ENCODE assay signal across 21 cellular contexts in genomic region chr3:14502472-14502871, GRCh38. TPM values are rescaled to one million over a fixed set of nuclear protein-coding genes. Genes with fewer than 3 reads are reported as not detected.
A peak's percentile ranks its signal among the peaks of the same experiment; 100 is the strongest.
DNase-seq lines count a peak whose midpoint lies in the region; ATAC-seq, FAIRE-seq and TF ChIP-seq lines count a peak whose summit lies in the region.
"Had no signal": no experiment of that assay in that cellular context is flagged by ENCODE, and none has a peak within 500 bp of the region (broad histone marks: within the 10 kb centered on the region; RNA-seq: fewer than 3 reads in every experiment).

No MANE protein-coding gene starts in this region.

- no peaks in the 10 kb centered on the region for H3K9me3 ChIP-seq in HepG2 (ENCODE audit: low read length)
- H3K9me3 ChIP-seq in right lobe of liver, result peaks cover 0 to 4% (median 0%) of the 10 kb centered on the region in 4 donors
- no peaks in the 10 kb centered on the region for H3K9me3 ChIP-seq in K562 (replicated peaks; ENCODE audit: control insufficient read depth, insufficient read depth, low read depth, low read length)
- H3K9me3 ChIP-seq: BE2C had no signal

- POLR2A ChIA-PET in HepG2 (lab: Yijun Ruan, JAX) (no interaction called here), K562 (lab: Yijun Ruan, JAX) (no interaction called here)

- peak overlapping the region in 1 of 7 donors; percentile 36 for H3K27ac Mint-ChIP-seq in CD14-positive monocyte
- H3K27ac Mint-ChIP-seq: CD4-positive, alpha-beta T cell; CD8-positive, alpha-beta T cell had no signal

- TF ChIP-seq RAD21 in HepG2 (CRISPR knock-in tag; IDR thresholded peaks at IDR 0.05), result no peak
- TF ChIP-seq RAD21 in K562 (CRISPR knock-in tag; conservative IDR thresholded peaks at IDR 0.05 in 1 of 2, IDR thresholded peaks at IDR 0.05 in 1 of 2), result no peak

- no peak for DNase-seq in HepG2 (ENCODE audit: low spot score)
- no peak for DNase-seq in right lobe of liver
- DNase-seq in K562 (ENCODE audit: extremely low read depth in 1 of 4, low spot score in 3 of 4), result no peak
- no peak for DNase-seq in head of caudate nucleus
- no peak for DNase-seq in CD14-positive monocyte (ENCODE audit: low spot score)
- DNase-seq: 8988T; ACHN; BE2C; C1 segment of cervical spinal cord; Caco-2; Calu3; CD4-positive, alpha-beta T cell; CD8-positive, alpha-beta T cell; DMS79 treated with DMSO at 0.1 percent for 48 hours; GF-D8 had no signal

- CTCF ChIA-PET in HepG2 (lab: Yijun Ruan, JAX; ENCODE audit: low intra/inter-chr PET ratio, low total read pairs) (no interaction called here), K562 (lab: Yijun Ruan, JAX; ENCODE audit: low intra/inter-chr PET ratio) (no interaction called here)

- no peaks in the 10 kb centered on the region for H3K4me1 Mint-ChIP-seq in CD14-positive monocyte

- peaks cover 0 to 4% of the 10 kb centered on the region in 2 experiments; a peak in 2 of 5 replicates for H3K27me3 ChIP-seq in HepG2 (ENCODE audit: control insufficient read depth in 1 of 2, insufficient read depth in 2 of 2, low read length in 2 of 2)
- H3K27me3 ChIP-seq in right lobe of liver, result no peaks in the 10 kb centered on the region
- peaks cover 6 to 27% of the 10 kb centered on the region in 2 experiments; a peak in 4 of 5 replicates for H3K27me3 ChIP-seq in K562 (ENCODE audit: control insufficient read depth in 2 of 2, insufficient read depth in 2 of 2, low read length in 2 of 2)
- H3K27me3 ChIP-seq: BE2C, BLaER1 had no signal

- TF ChIP-seq EP300 in HepG2 (IDR thresholded peaks at IDR 0.05; ENCODE audit: low read depth in 2 of 2, low read length in 2 of 2), result no peak
- TF ChIP-seq EP300 in HepG2 (CRISPR knock-in tag; IDR thresholded peaks at IDR 0.05; ENCODE audit: borderline replicate concordance), result no peak
- TF ChIP-seq EP300 in K562 (IDR thresholded peaks at IDR 0.05; ENCODE audit: low read length), result no peak

- H4K20me1 ChIP-seq in HepG2 (ENCODE audit: insufficient read depth, low read length), result no peaks in the 10 kb centered on the region
- no peaks in the 10 kb centered on the region for H4K20me1 ChIP-seq in K562 (replicated peaks; ENCODE audit: control insufficient read depth, insufficient read depth, low read length)
- H4K20me1 ChIP-seq: BLaER1 had no signal

- no TSS peak for BruUV-seq in HepG2 (replicated peaks; lab: Mats Ljungman, UMichigan)
- no TSS peak for BruUV-seq in K562 (replicated peaks; lab: Mats Ljungman, UMichigan)

- no peak overlapping the region for H3K27ac ChIP-seq in HepG2 (ENCODE audit: extremely low read length, insufficient read depth, low read length)
- H3K27ac ChIP-seq in right lobe of liver, result no peak overlapping the region
- no peak overlapping the region for H3K27ac ChIP-seq in K562 (ENCODE audit: extremely low read depth, low read depth, low read length)
- H3K27ac ChIP-seq: BLaER1 had no signal

- H3K79me2 ChIP-seq in HepG2 (ENCODE audit: insufficient read depth, low read length) (no peaks in the 10 kb centered on the region), K562 (ENCODE audit: control insufficient read depth, insufficient read depth, low read length) (no peaks in the 10 kb centered on the region)

- peaks cover 4 to 8% (median 5%) of the 10 kb centered on the region in 3 donors for H3K27me3 Mint-ChIP-seq in CD14-positive monocyte (ENCODE audit: low read depth in 3 of 3)

- intact Hi-C loops in HepG2 (cut with micrococcal nuclease; ENCODE audit: unreplicated experiment), result no loop called here
- intact Hi-C loops in right lobe of liver (cut with DNase I), result no loop called here
- intact Hi-C loops in K562 (cut with micrococcal nuclease), result no loop called here
- intact Hi-C loops in head of caudate nucleus (cut with DNase I), result no loop called here
- intact Hi-C loops in CD14-positive monocyte (cut with micrococcal nuclease), result no loop called here

- in situ Hi-C loops in HepG2 (cut with HindIII; ENCODE audit: extremely low pct_ligation_motif_present, low pct_unique_long_range_greater_than_20kb) (no loop called here), K562 (cut with MboI) (loop anchor here (25.0 kb wide), 1 partner anchor 410 kb away; no protein-coding TSS in a partner anchor)

- H3K36me3 ChIP-seq in HepG2 (replicated peaks in 1 of 2; ENCODE audit: control insufficient read depth in 1 of 2, insufficient read depth in 2 of 2, low read length in 2 of 2) (no peaks in the 10 kb centered on the region), right lobe of liver (no peaks in the 10 kb centered on the region), K562 (ENCODE audit: control insufficient read depth, insufficient read depth, low read length) (no peaks in the 10 kb centered on the region)
- H3K36me3 ChIP-seq: BE2C, BLaER1 had no signal

- H3K4me1 ChIP-seq in HepG2 (ENCODE audit: insufficient read depth, low read length) (no peaks in the 10 kb centered on the region), right lobe of liver (no peaks in the 10 kb centered on the region), K562 (replicated peaks in 1 of 2; ENCODE audit: control insufficient read depth in 2 of 2, insufficient read depth in 2 of 2, low read length in 2 of 2) (peaks cover 0 to 19% of the 10 kb centered on the region in 2 experiments; a peak in 3 of 5 replicates)
- H3K4me1 ChIP-seq: BE2C, Caco-2 had no signal

- H2AFZ ChIP-seq in HepG2 (ENCODE audit: low read length), result no peak overlapping the region
- no peak overlapping the region for H2AFZ ChIP-seq in K562 (ENCODE audit: low read depth, low read length)

- no peaks in the 10 kb centered on the region for H3K36me3 Mint-ChIP-seq in CD14-positive monocyte
- H3K36me3 Mint-ChIP-seq: CD8-positive, alpha-beta T cell had no signal

- peaks cover 5 to 17% (median 9%) of the 10 kb centered on the region in 7 donors for H3K9me3 Mint-ChIP-seq in CD14-positive monocyte

- FAIRE-seq in HepG2 (lab: Jason Lieb, UNC) (no peak), K562 (lab: Jason Lieb, UNC) (no peak)
- FAIRE-seq: A204.1, D721Med, GM12891, GM19239 had no signal

- no peaks in the 10 kb centered on the region for H3K9me1 ChIP-seq in K562 (ENCODE audit: control insufficient read depth, insufficient read depth, low read length)

- no peak for TF ChIP-seq CTCF in HepG2 (CRISPR knock-in tag; IDR thresholded peaks at IDR 0.05)
- no peak for TF ChIP-seq CTCF in right lobe of liver (IDR thresholded peaks at IDR 0.05)
- no peak for TF ChIP-seq CTCF in K562 (IDR thresholded peaks at IDR 0.05 in 2 of 3, conservative IDR thresholded peaks at IDR 0.05 in 1 of 3; ENCODE audit: insufficient read depth in 2 of 3, low read depth in 1 of 3, low read length in 3 of 3)
- TF ChIP-seq CTCF in CD14-positive monocyte (IDR thresholded peaks at IDR 0.05), result no peak

- no peak for TF ChIP-seq POLR2A in HepG2 (IDR thresholded peaks at IDR 0.05; ENCODE audit: insufficient read depth in 1 of 2, low read depth in 2 of 2, low read length in 2 of 2)
- no peak for TF ChIP-seq POLR2A in right lobe of liver (IDR thresholded peaks at IDR 0.05)
- no peak for TF ChIP-seq POLR2A in K562 (conservative IDR thresholded peaks at IDR 0.05)

- ATAC-seq in HepG2 (no peak), right lobe of liver (no peak), K562 (no peak)
- ATAC-seq: CD8-positive, alpha-beta T cell had no signal

- H3K4me3 Mint-ChIP-seq in CD14-positive monocyte, result no peak overlapping the region
- H3K4me3 Mint-ChIP-seq: CD4-positive, alpha-beta T cell; CD8-positive, alpha-beta T cell had no signal

- H3K9ac ChIP-seq in HepG2 (ENCODE audit: insufficient read depth, low read depth, low read length) (no peak overlapping the region), K562 (ENCODE audit: insufficient read depth in 1 of 2, low read depth in 2 of 2, low read length in 2 of 2) (no peak overlapping the region)
- H3K9ac ChIP-seq: BLaER1 had no signal

- H3K4me2 ChIP-seq in HepG2 (ENCODE audit: low read depth, low read length), result no peak overlapping the region
- H3K4me2 ChIP-seq in K562 (ENCODE audit: insufficient read depth, low read length), result no peak overlapping the region
- H3K4me2 ChIP-seq: BLaER1 had no signal

- H3K4me3 ChIP-seq in HepG2 (replicated peaks in 1 of 3; ENCODE audit: insufficient read depth in 1 of 3, low read depth in 2 of 3, low read length in 3 of 3) (no peak overlapping the region), right lobe of liver (no peak overlapping the region), K562 (no peak overlapping the region)
- H3K4me3 ChIP-seq: BLaER1 had no signal

RNA-seq across cellular contexts. Expression of gene GRIP2, which starts 37.7 kb away (rescaled TPM):
- total RNA-seq in HepG2 (2016; rRNA removed; fragmentation: Illumina TruSeq; extraction: Trizol), result 0.08 and 0.24 TPM in 2 replicates
- total RNA-seq in HepG2 (2016; cell fraction: cytosol; rRNA removed; fragmentation: Illumina TruSeq; extraction: Trizol; ENCODE audit: low read depth), result 0.09 and 0.10 TPM in 2 replicates
- total RNA-seq in HepG2 (2016; cell fraction: insoluble cytoplasmic fraction; rRNA removed; fragmentation: Illumina TruSeq; extraction: Trizol), result 0.26 TPM in 1 of 2 replicates, not detected in the other
- 0.09 and 0.55 TPM in 2 replicates for total RNA-seq in HepG2 (2016; cell fraction: membrane; rRNA removed; fragmentation: Illumina TruSeq; extraction: Trizol)
- 0.25 and 0.53 TPM in 2 replicates for total RNA-seq in HepG2 (2016; cell fraction: nucleus; rRNA removed; fragmentation: Illumina TruSeq; extraction: Trizol)
- polyA plus RNA-seq in HepG2 (2011; rRNA removed), result 0.11 and 0.14 TPM in 2 replicates
- 0.01 and 0.03 TPM in 2 replicates for polyA plus RNA-seq in HepG2 (2011; cell fraction: cytosol; rRNA removed)
- polyA plus RNA-seq in HepG2 (2011; cell fraction: nucleus; rRNA removed), result 0.36 and 0.40 TPM in 2 replicates
- 0.12 TPM in 2 replicates for polyA plus RNA-seq in HepG2 (2012)
- 0.02 and 0.08 TPM in 2 replicates for polyA plus RNA-seq in HepG2 (2016; cell fraction: cytosol; fragmentation: Illumina TruSeq; extraction: Trizol; ENCODE audit: low read depth)
- polyA plus RNA-seq in HepG2 (2016; cell fraction: insoluble cytoplasmic fraction; fragmentation: Illumina TruSeq; extraction: Trizol; ENCODE audit: low read depth), result not detected in 2 replicates
- polyA plus RNA-seq in HepG2 (2016; cell fraction: membrane; fragmentation: Illumina TruSeq; extraction: Trizol; ENCODE audit: low read depth), result 0.14 and 0.16 TPM in 2 replicates
- polyA plus RNA-seq in HepG2 (2016; cell fraction: nucleus; fragmentation: Illumina TruSeq; extraction: Trizol; ENCODE audit: insufficient read depth, low read depth), result 0.56 and 0.57 TPM in 2 replicates
- polyA minus RNA-seq in HepG2 (2011; rRNA and poly(A)+ RNA removed; ENCODE audit: low replicate concordance), result 0.04 and 0.58 TPM in 2 replicates
- polyA minus RNA-seq in HepG2 (2011; cell fraction: cytosol; rRNA and poly(A)+ RNA removed), result not detected in 2 replicates
- 0.12 and 0.26 TPM in 2 replicates for polyA minus RNA-seq in HepG2 (2011; cell fraction: nucleus; rRNA and poly(A)+ RNA removed)
- total RNA-seq in right lobe of liver, result under 1 TPM in 5 of 6 experiments, not detected in 1; 0.04 to 0.44 (median 0.33) TPM
- total RNA-seq in K562 (2011; cell fraction: chromatin; rRNA removed; ENCODE audit: low replicate concordance), result not detected in 2 replicates
- total RNA-seq in K562 (2011; cell fraction: nucleolus; rRNA removed), result under 0.01 TPM in 1 of 2 replicates, not detected in the other
- 0.07 TPM in 1 of 2 replicates, not detected in the other for total RNA-seq in K562 (2011; cell fraction: nucleoplasm; rRNA removed)
- total RNA-seq in K562 (2014; rRNA removed), result not detected in 2 replicates
- not detected in 2 replicates for total RNA-seq in K562 (2014; rRNA removed; fragmentation: Illumina TruSeq; extraction: Trizol)
- total RNA-seq in K562 (2015; rRNA removed; fragmentation: Illumina TruSeq; extraction: Trizol), result not detected in 2 replicates
- total RNA-seq in K562 (2021), result not detected in 2 replicates
- not detected in 2 replicates for polyA plus RNA-seq in K562 (2011; rRNA removed)
- polyA plus RNA-seq in K562 (2011; cell fraction: cytosol; rRNA removed), result 0.04 TPM in 1 of 2 replicates, not detected in the other
- 0.03 and 0.06 TPM in 2 replicates for polyA plus RNA-seq in K562 (2011; cell fraction: nucleus; rRNA removed)
- polyA plus RNA-seq in K562 (2012), result 0.04 and 0.06 TPM in 2 replicates
- not detected in 2 replicates for polyA plus RNA-seq in K562 (2014; fragmentation: Illumina TruSeq; extraction: Trizol)
- polyA plus RNA-seq in K562 (2014; fragmentation: Nextera tagmentation; extraction: Ambion mirVana), result under 1 TPM; 0.01 TPM
- 0.03 TPM in 1 of 2 replicates, not detected in the other for polyA plus RNA-seq in K562 (2014; rRNA removed)
- not detected in 2 replicates for polyA minus RNA-seq in K562 (2011; rRNA and poly(A)+ RNA removed)
- not detected in 2 replicates for polyA minus RNA-seq in K562 (2011; cell fraction: cytosol; rRNA and poly(A)+ RNA removed)
- not detected in 2 replicates for polyA minus RNA-seq in K562 (2011; cell fraction: nucleus; rRNA and poly(A)+ RNA removed)
- polyA plus RNA-seq in CD14-positive monocyte, result not detected
- total RNA-seq: Calu3; CD4-positive, alpha-beta T cell; CD8-positive, alpha-beta T cell had no signal
- polyA plus RNA-seq: AG04450 had no signal
